Comparison of ENCODE assay signal across 8 cellular contexts in genomic region chr1:40630488-40631223, GRCh38. TPM values are rescaled to one million over a fixed set of nuclear protein-coding genes. Genes with fewer than 3 reads are reported as not detected.
DNase-seq lines count a peak whose midpoint lies in the region; ATAC-seq, FAIRE-seq and TF ChIP-seq lines count a peak whose summit lies in the region.

No MANE protein-coding gene starts in this region.

- intact Hi-C loops in left lung (cut with DNase I): no loop called here

- TF ChIP-seq CTCF in NB4 (IDR thresholded peaks at IDR 0.05; ENCODE audit: low read depth, low read length) (peak; percentile 60), left lung (IDR thresholded peaks at IDR 0.05) (peak; percentile 28 to 34)

- peak; percentile 73 for ATAC-seq in left lung
- no peak for ATAC-seq in HG02840 (IDR thresholded peaks at IDR 0.05; ENCODE audit: low FRiP score, unreplicated experiment)

- H3K4me3 ChIP-seq in NB4 (ENCODE audit: low read depth, low read length): no peak overlapping the region
- no peak overlapping the region for H3K4me3 ChIP-seq in left lung

- FAIRE-seq in HTR-8/SVneo (lab: Jason Lieb, UNC): no peak

- H3K36me3 ChIP-seq in left lung: no peaks in the 10 kb centered on the region

- no peak overlapping the region for H3K27ac ChIP-seq in left lung

- H3K27me3 ChIP-seq in left lung: no peaks in the 10 kb centered on the region

- DNase-seq in NCI-H1436 (lab: John Stamatoyannopoulos, UW) (peak; percentile 16), NCI-H1436 treated with DMSO at 0.1 percent for 48 hours (lab: John Stamatoyannopoulos, UW) (no peak), NB4 (ENCODE audit: low read depth) (peak; percentile 56), amniotic epithelial cell (ENCODE audit: low read depth) (peak; percentile 31), left lung (no peak), HTR-8/SVneo (ENCODE audit: insufficient read length, low spot score) (no peak), SW480 (ENCODE audit: low spot score) (no peak)

- H3K4me1 ChIP-seq in left lung: no peaks in the 10 kb centered on the region

- H3K9me3 ChIP-seq in left lung: no peaks in the 10 kb centered on the region

- TF ChIP-seq POLR2A in NB4 (IDR thresholded peaks at IDR 0.05; ENCODE audit: extremely low read depth, insufficient read length): no peak

RNA-seq across cellular contexts. Expression of gene RIMS3, which starts 34.8 kb away (rescaled TPM):
- 1 to 10 TPM; 4.4 to 5.0 TPM for total RNA-seq in left lung

Comparison
In these comparisons a context has a peak if more than half of its experiments do, and no peak if none do; other contexts are left out.
1. DNase-seq: peak in NCI-H1436 (single experiment), NB4 (single experiment) and amniotic epithelial cell (single experiment); none in NCI-H1436 treated with DMSO at 0.1 percent for 48 hours (single experiment), left lung (0 of 2), HTR-8/SVneo (single experiment) and SW480 (single experiment).